Comparison of ENCODE assay signal across 24 cellular contexts in the genomic region with DNA sequence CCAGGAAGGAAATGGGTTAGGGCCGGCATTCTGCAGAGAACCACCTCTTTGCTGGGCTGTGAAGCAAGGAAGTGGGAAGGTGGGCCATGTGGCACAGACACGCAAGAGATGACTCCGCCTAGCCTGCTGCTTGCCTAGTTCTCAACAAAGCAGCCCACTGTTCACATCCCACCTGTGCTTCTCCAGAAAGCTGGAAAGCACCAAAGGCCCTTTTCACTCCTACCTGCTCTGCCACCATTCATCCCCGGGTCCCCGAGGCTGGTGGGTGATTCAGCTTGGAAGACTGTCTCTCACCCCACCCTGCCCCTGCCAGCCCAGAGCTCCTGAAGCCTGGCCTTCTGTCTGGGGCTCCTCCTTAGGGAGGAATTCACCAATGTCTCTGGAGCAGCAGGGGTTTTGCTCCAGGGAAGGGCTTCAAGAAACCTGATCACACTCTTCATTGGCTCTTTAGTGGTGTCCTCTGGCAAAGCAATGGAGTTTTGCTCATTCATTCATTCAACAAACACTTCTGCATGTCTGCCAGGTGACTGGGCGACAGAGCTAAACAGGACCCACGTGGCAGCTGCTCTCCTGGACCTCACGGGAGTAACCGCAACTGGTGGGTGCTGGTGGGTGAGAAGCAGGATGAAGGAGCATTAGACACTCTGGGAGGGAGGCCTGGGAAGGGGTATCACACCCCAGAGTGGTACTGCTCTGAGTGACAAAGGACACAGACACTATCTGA.
DNase-seq lines count a peak whose midpoint lies in the region; ATAC-seq and TF ChIP-seq lines count a peak whose summit lies in the region.
"Had no signal": no experiment of that assay in that cellular context is flagged by ENCODE, and none has a peak within 500 bp of the region (broad histone marks: within the 10 kb centered on the region; RNA-seq: fewer than 3 reads in every experiment).

No MANE protein-coding gene starts in this region.

- no peak for TF ChIP-seq CTCF in Loucy (conservative IDR thresholded peaks at IDR 0.05; ENCODE audit: low read length)
- no peak for TF ChIP-seq CTCF in epithelial cell of esophagus (IDR thresholded peaks at IDR 0.05; ENCODE audit: insufficient read depth, low read depth, low read length, missing control alignments)
- no peak for TF ChIP-seq CTCF in gastroesophageal sphincter (IDR thresholded peaks at IDR 0.05)

- H3K4me1 Mint-ChIP-seq in activated T-cell treated with anti-CD3 and anti-CD28 coated beads, Interleukin-2, amount 50 U/mL, for 24 hours (ENCODE audit: low read depth): peaks cover 42% of the 10 kb centered on the region
- peaks cover 58% of the 10 kb centered on the region for H3K4me1 Mint-ChIP-seq in activated T-cell treated with anti-CD3 and anti-CD28 coated beads, Interleukin-2, amount 50 U/mL, for 72 hours (ENCODE audit: low read depth)

- no peak overlapping the region for H3K4me3 Mint-ChIP-seq in activated T-cell treated with anti-CD3 and anti-CD28 coated beads, Interleukin-2, amount 50 U/mL, for 24 hours
- H3K4me3 Mint-ChIP-seq in activated T-cell treated with anti-CD3 and anti-CD28 coated beads, Interleukin-2, amount 50 U/mL, for 72 hours: no peak overlapping the region
- H3K4me3 Mint-ChIP-seq: B cell; stimulated activated naive B cell treated with anti-CD40 and anti-IgM and Interleukin-4, amounts not matched to agents 10 μg/mL and 1 μg/mL and 100 μg/mL, for 72 hours had no signal

- no peak for TF ChIP-seq EP300 in gastroesophageal sphincter (IDR thresholded peaks at IDR 0.05)

- ATAC-seq in activated T-cell treated with anti-CD3 and anti-CD28 coated beads, Interleukin-2, amount 50 U/mL, for 72 hours (replicated peaks in 1 of 2): no peak
- ATAC-seq in gastroesophageal sphincter: no peak
- no peak for ATAC-seq in HG02840 (IDR thresholded peaks at IDR 0.05; ENCODE audit: low FRiP score, unreplicated experiment)
- ATAC-seq: left colon; naive thymus-derived CD4-positive, alpha-beta T cell; stimulated activated naive B cell treated with anti-CD40 and anti-IgM and Interleukin-4, amounts not matched to agents 10 μg/mL and 1 μg/mL and 100 μg/mL, for 72 hours had no signal

- H3K27ac Mint-ChIP-seq in activated T-cell treated with anti-CD3 and anti-CD28 coated beads, Interleukin-2, amount 50 U/mL, for 24 hours: no peak overlapping the region
- H3K27ac Mint-ChIP-seq in activated T-cell treated with anti-CD3 and anti-CD28 coated beads, Interleukin-2, amount 50 U/mL, for 72 hours: no peak overlapping the region
- H3K27ac Mint-ChIP-seq: B cell; stimulated activated naive B cell treated with anti-CD40 and anti-IgM and Interleukin-4, amounts not matched to agents 10 μg/mL and 1 μg/mL and 100 μg/mL, for 72 hours had no signal

- TF ChIP-seq POLR2A in gastroesophageal sphincter (IDR thresholded peaks at IDR 0.05): no peak

- no peaks in the 10 kb centered on the region for H3K9me3 Mint-ChIP-seq in activated T-cell treated with anti-CD3 and anti-CD28 coated beads, Interleukin-2, amount 50 U/mL, for 24 hours
- H3K9me3 Mint-ChIP-seq in activated T-cell treated with anti-CD3 and anti-CD28 coated beads, Interleukin-2, amount 50 U/mL, for 72 hours: no peaks in the 10 kb centered on the region
- H3K9me3 Mint-ChIP-seq: naive thymus-derived CD4-positive, alpha-beta T cell had no signal

- peak overlapping the region; percentile 19 for H3K4me2 ChIP-seq in Loucy (ENCODE audit: low read depth, low read length, poor library complexity, severe bottlenecking)

- DNase-seq in activated T-cell treated with anti-CD3 and anti-CD28 coated beads, Interleukin-2, amount 50 U/mL, for 24 hours: peak; percentile 33
- DNase-seq in activated T-cell treated with anti-CD3 and anti-CD28 coated beads, Interleukin-2, amount 50 U/mL, for 72 hours: no peak
- DNase-seq in epithelial cell of esophagus (ENCODE audit: low read depth) (peak; percentile 7), posterior vena cava (ENCODE audit: low spot score) (peak; percentile 43)
- DNase-seq in stimulated activated CD4-positive, alpha-beta T cell treated with anti-CD3 and anti-CD28 coated beads, Interleukin-12 subunit alpha, Interleukin-12 subunit beta, amount 100 ng/mL, for 4 hours: no peak
- DNase-seq: activated CD4-positive, alpha-beta T cell treated with anti-CD3 and anti-CD28 coated beads, Interleukin-2, amount 50 U/mL, for 1 hour; activated CD8-positive, alpha-beta memory T cell treated with anti-CD3 and anti-CD28 coated beads, Interleukin-2, amount 50 U/mL, for 48 hours; amygdala; DMS79 treated with DMSO at 0.1 percent for 48 hours; left colon; NCI-H1048; NCI-H187; NCI-H2227 treated with DMSO at 0.1 percent for 48 hours; stimulated activated CD4-positive, alpha-beta T cell treated with anti-CD3 and anti-CD28 coated beads, Interleukin-4, amount 100 ng/mL, for 1 hour; stimulated activated naive B cell treated with anti-CD40 and anti-IgM and Interleukin-4, amounts not matched to agents 10 μg/mL and 1 μg/mL and 100 μg/mL, for 72 hours; WERI-Rb-1 had no signal

- no peaks in the 10 kb centered on the region for H3K27me3 Mint-ChIP-seq in activated T-cell treated with anti-CD3 and anti-CD28 coated beads, Interleukin-2, amount 50 U/mL, for 24 hours
- H3K27me3 Mint-ChIP-seq in activated T-cell treated with anti-CD3 and anti-CD28 coated beads, Interleukin-2, amount 50 U/mL, for 72 hours (ENCODE audit: low read depth): peaks cover 34% of the 10 kb centered on the region
- H3K27me3 Mint-ChIP-seq: B cell had no signal

- no peaks in the 10 kb centered on the region for H3K79me2 ChIP-seq in Loucy (ENCODE audit: insufficient read depth, low read length)

- H2AFZ ChIP-seq in Loucy (ENCODE audit: low read length): peak overlapping the region; percentile 43

- H3K36me3 Mint-ChIP-seq in activated T-cell treated with anti-CD3 and anti-CD28 coated beads, Interleukin-2, amount 50 U/mL, for 24 hours (ENCODE audit: low read depth): no peaks in the 10 kb centered on the region
- H3K36me3 Mint-ChIP-seq in activated T-cell treated with anti-CD3 and anti-CD28 coated beads, Interleukin-2, amount 50 U/mL, for 72 hours (ENCODE audit: insufficient read depth in 2 of 2): no peaks in the 10 kb centered on the region
- H3K36me3 Mint-ChIP-seq: stimulated activated naive B cell treated with anti-CD40 and anti-IgM and Interleukin-4, amounts not matched to agents 10 μg/mL and 1 μg/mL and 100 μg/mL, for 72 hours had no signal

- H3K27me3 ChIP-seq in Loucy (ENCODE audit: insufficient read depth, low read length, poor library complexity, severe bottlenecking) (no peaks in the 10 kb centered on the region), gastroesophageal sphincter (no peaks in the 10 kb centered on the region)
- H3K27me3 ChIP-seq: testis, vagina had no signal

- intact Hi-C loops in posterior vena cava (cut with DNase I): no loop called here

- H3K36me3 ChIP-seq in Loucy (ENCODE audit: insufficient read depth, low read length): no peaks in the 10 kb centered on the region
- H3K36me3 ChIP-seq in gastroesophageal sphincter: no peaks in the 10 kb centered on the region
- H3K36me3 ChIP-seq: vagina, WERI-Rb-1 had no signal

- peaks cover 60% of the 10 kb centered on the region for H3K4me1 ChIP-seq in Loucy (ENCODE audit: insufficient read depth, low read length, poor library complexity, severe bottlenecking)
- no peaks in the 10 kb centered on the region for H3K4me1 ChIP-seq in gastroesophageal sphincter
- H3K4me1 ChIP-seq: testis had no signal

- H3F3A ChIP-seq in Loucy (ENCODE audit: low read depth): 0 out of 2 replicates have a peak, but pooled peaks cover 4% of the 10 kb centered on the region

- peak overlapping the region; percentile 17 for H3K9ac ChIP-seq in Loucy (ENCODE audit: low read depth, low read length, poor library complexity, severe bottlenecking)

- no peaks in the 10 kb centered on the region for H3K9me2 ChIP-seq in Loucy (replicated peaks; ENCODE audit: low read depth, low read length)

- no peaks in the 10 kb centered on the region for H4K20me1 ChIP-seq in Loucy (ENCODE audit: insufficient read depth, low read length, poor library complexity, severe bottlenecking)

- WGBS in gastroesophageal sphincter (ENCODE audit: low coverage in 1 of 2), 2 donors: 90% methylated on average over 2 of the region's 9 CpGs; no CpG with 5 or more reads in 1 of the 2 donors

- no peak overlapping the region for H3K27ac ChIP-seq in gastroesophageal sphincter
- H3K27ac ChIP-seq: SK-N-MC, testis, vagina, WERI-Rb-1 had no signal

- no peaks in the 10 kb centered on the region for H3K9me3 ChIP-seq in Loucy (ENCODE audit: insufficient read depth, low read depth, low read length)
- H3K9me3 ChIP-seq in gastroesophageal sphincter: no peaks in the 10 kb centered on the region
- H3K9me3 ChIP-seq: testis, vagina had no signal

- H3K4me3 ChIP-seq in Loucy (ENCODE audit: low read length, poor library complexity, severe bottlenecking): no peak overlapping the region
- no peak overlapping the region for H3K4me3 ChIP-seq in epithelial cell of esophagus (ENCODE audit: low read length)
- no peak overlapping the region for H3K4me3 ChIP-seq in gastroesophageal sphincter
- H3K4me3 ChIP-seq: SK-N-MC, testis, vagina had no signal

Comparison
In these comparisons a context has a peak if more than half of its experiments do, and no peak if none do; other contexts are left out.
1. DNase-seq: peak in activated T-cell treated with anti-CD3 and anti-CD28 coated beads, Interleukin-2, amount 50 U/mL, for 24 hours (single experiment), epithelial cell of esophagus (single experiment) and posterior vena cava (single experiment); none in activated T-cell treated with anti-CD3 and anti-CD28 coated beads, Interleukin-2, amount 50 U/mL, for 72 hours (0 of 2) and stimulated activated CD4-positive, alpha-beta T cell treated with anti-CD3 and anti-CD28 coated beads, Interleukin-12 subunit alpha, Interleukin-12 subunit beta, amount 100 ng/mL, for 4 hours (single experiment).